Comparison of ENCODE assay signal across 8 cellular contexts in genomic region chr2:3959372-3959771, GRCh38.
DNase-seq lines count a peak whose midpoint lies in the region; ATAC-seq and TF ChIP-seq lines count a peak whose summit lies in the region.

No MANE protein-coding gene starts in this region.

- H3K27me3 ChIP-seq in PC-9 (ENCODE audit: insufficient read depth, low read depth), result peaks cover 30% of the 10 kb centered on the region

- intact Hi-C loops in PC-9 (cut with micrococcal nuclease; ENCODE audit: unreplicated experiment) (loop anchor here (2.0 to 5.0 kb wide), 2 partner anchors 1407 to 1958 kb away; no protein-coding TSS in a partner anchor), sciatic nerve (cut with DNase I) (no loop called here)

- H4K20me1 ChIP-seq in PC-9 (ENCODE audit: insufficient read depth), result no peaks in the 10 kb centered on the region

- H3F3A ChIP-seq in PC-9 (ENCODE audit: insufficient read depth, low read depth), result no peaks in the 10 kb centered on the region

- no TSS peak for BruUV-seq in PC-9 (replicated peaks; lab: Mats Ljungman, UMichigan)

- no peaks in the 10 kb centered on the region for H3K9me3 ChIP-seq in PC-9 (ENCODE audit: insufficient read depth, low read depth)

- no peaks in the 10 kb centered on the region for H3K9me2 ChIP-seq in PC-9 (ENCODE audit: insufficient read depth)

- H3K36me3 ChIP-seq in PC-9 (ENCODE audit: low read depth), result no peaks in the 10 kb centered on the region

- CTCF ChIA-PET in PC-9 (lab: Charles Lee), result interaction anchor here (0.6 kb wide), 4 partner anchors 39 to 1956 kb away, joined by 4 to 6 read pairs (median 6); no protein-coding TSS in a partner anchor

- DNase-seq in DMS79 (lab: John Stamatoyannopoulos, UW) (peak; percentile 52), HT-29 (ENCODE audit: low spot score) (peak; percentile 56), PC-9 (peak in 1 of 2 experiments; percentile 56), fibroblast of pulmonary artery (ENCODE audit: low read depth) (peak; percentile 39), sciatic nerve (ENCODE audit: low spot score) (no peak), islet precursor cell (no peak)

- no peak overlapping the region for H3K4me2 ChIP-seq in PC-9

- H3K79me2 ChIP-seq in PC-9 (ENCODE audit: low read depth), result no peaks in the 10 kb centered on the region

- ATAC-seq in sciatic nerve, result peak; percentile 36
- ATAC-seq in GM18511 (IDR thresholded peaks at IDR 0.05; ENCODE audit: unreplicated experiment), result no peak
- no peak for ATAC-seq in GM21576 (IDR thresholded peaks at IDR 0.05; ENCODE audit: unreplicated experiment)

- POLR2A ChIA-PET in PC-9 (lab: Charles Lee; ENCODE audit: unreplicated experiment), result no interaction called here

- TF ChIP-seq CTCF in PC-9 (conservative IDR thresholded peaks at IDR 0.05) (peak; percentile 85), fibroblast of pulmonary artery (IDR thresholded peaks at IDR 0.05; ENCODE audit: low read length, missing control alignments) (peak; percentile 68)

- no peak overlapping the region for H2AFZ ChIP-seq in PC-9

- H3K4me3 ChIP-seq in PC-9 (no peak overlapping the region), fibroblast of pulmonary artery (replicated peaks; ENCODE audit: low read depth, low read length) (no peak overlapping the region)

- no peaks in the 10 kb centered on the region for H3K4me1 ChIP-seq in PC-9 (replicated peaks; ENCODE audit: insufficient read depth)

- H3K27ac ChIP-seq in PC-9, result no peak overlapping the region

Comparison
In these comparisons a context has a peak if more than half of its experiments do, and no peak if none do; other contexts are left out.
1. DNase-seq: peak in DMS79 (single experiment), HT-29 (single experiment) and fibroblast of pulmonary artery (single experiment); none in sciatic nerve (single experiment) and islet precursor cell (single experiment).